32 cellular contexts compared by ENCODE assay signal in genomic region chr14:56888274-56888673, GRCh38.
"Had no signal": no experiment of that assay in that cellular context is flagged by ENCODE, and none has a peak within 500 bp of the region (broad histone marks: within the 10 kb centered on the region; RNA-seq: fewer than 3 reads in every experiment).

No MANE protein-coding gene starts in this region.

- DNase-seq: activated CD4-positive, alpha-beta memory T cell treated with anti-CD3 and anti-CD28 coated beads for 36 hours; activated CD4-positive, alpha-beta T cell treated with anti-CD3 and anti-CD28 coated beads, Interleukin-2, amount 10 ng/mL, durations not matched to agents 24 days and 14 days; activated CD4-positive, CD25-positive, alpha-beta regulatory T cell treated with anti-CD3 and anti-CD28 coated beads, Interleukin-2, amount 50 U/mL, for 72 hours; activated CD8-positive, alpha-beta memory T cell treated with anti-CD3 and anti-CD28 coated beads, Interleukin-2, amount 50 U/mL, for 4 hours; activated gamma-delta T cell treated with Interleukin-2 at 50 U/mL for 16 hours; activated naive CD8-positive, alpha-beta T cell treated with anti-CD3 and anti-CD28 coated beads, Interleukin-2, amount 50 U/mL, for 24 hours; activated T-cell treated with anti-CD3 and anti-CD28 coated beads, Interleukin-2, amount 50 U/mL, for 1 hour; amygdala; dermis blood vessel endothelial cell; effector memory CD8-positive, alpha-beta T cell; erythroblast; gastrocnemius medialis; glutamatergic neuron; islet precursor cell; left cardiac atrium; left ventricle myocardium superior; nephron progenitor cell; nucleus accumbens; pancreas; stimulated activated CD4-positive, alpha-beta T cell treated with anti-CD3 and anti-CD28 coated beads, Interleukin-15, amount 100 ng/mL, for 24 hours; stimulated activated CD4-positive, alpha-beta T cell treated with anti-CD3 and anti-CD28 coated beads, Interleukin-2, amount 100 ng/mL, for 24 hours; stimulated activated naive CD4-positive, alpha-beta T cell; T-helper 1 cell; tibial artery; upper lobe of right lung had no signal

- H3K9me3 Mint-ChIP-seq: activated CD4-positive, alpha-beta memory T cell treated with anti-CD3 and anti-CD28 coated beads for 36 hours; activated CD4-positive, alpha-beta T cell treated with anti-CD3 and anti-CD28 coated beads, Interleukin-2, amount 10 ng/mL, durations not matched to agents 24 days and 14 days; activated naive CD4-positive, alpha-beta T cell treated with anti-CD3 and anti-CD28 coated beads, Interleukin-2, amount 50 U/mL, for 24 hours; activated naive CD8-positive, alpha-beta T cell treated with anti-CD3 and anti-CD28 coated beads, Interleukin-2, amount 50 U/mL, for 24 hours; activated T-helper 17 cell treated with anti-CD3 and anti-CD28 coated beads, Interleukin-2, amount 50 U/mL, for 72 hours; effector memory CD8-positive, alpha-beta T cell had no signal

- H3K27ac ChIP-seq: gastrocnemius medialis, pancreas, prostate gland, right atrium auricular region, suprapubic skin, tibial artery, upper lobe of right lung, VCaP had no signal

- H3K4me3 Mint-ChIP-seq: activated CD4-positive, alpha-beta memory T cell treated with anti-CD3 and anti-CD28 coated beads for 36 hours; activated CD4-positive, alpha-beta T cell treated with anti-CD3 and anti-CD28 coated beads, Interleukin-2, amount 10 ng/mL, durations not matched to agents 24 days and 14 days; activated naive CD4-positive, alpha-beta T cell treated with anti-CD3 and anti-CD28 coated beads, Interleukin-2, amount 50 U/mL, for 24 hours; activated naive CD8-positive, alpha-beta T cell treated with anti-CD3 and anti-CD28 coated beads, Interleukin-2, amount 50 U/mL, for 24 hours; activated T-helper 17 cell treated with anti-CD3 and anti-CD28 coated beads, Interleukin-2, amount 50 U/mL, for 72 hours; effector memory CD8-positive, alpha-beta T cell; nephron progenitor cell had no signal

- H3K9me3 ChIP-seq: gastrocnemius medialis, pancreas, prostate gland, right atrium auricular region, suprapubic skin, tibial artery, upper lobe of right lung had no signal

- ATAC-seq: activated naive CD8-positive, alpha-beta T cell treated with anti-CD3 and anti-CD28 coated beads, Interleukin-2, amount 50 U/mL, for 24 hours; activated T-helper 17 cell treated with anti-CD3 and anti-CD28 coated beads, Interleukin-2, amount 50 U/mL, for 72 hours; effector memory CD8-positive, alpha-beta T cell; gastrocnemius medialis; left cardiac atrium; left ventricle myocardium superior; pancreas; upper lobe of right lung had no signal

- H3K36me3 ChIP-seq: gastrocnemius medialis, pancreas, prostate gland, right atrium auricular region, suprapubic skin, tibial artery, upper lobe of right lung had no signal

- H3K4me1 Mint-ChIP-seq: activated CD4-positive, alpha-beta T cell treated with anti-CD3 and anti-CD28 coated beads, Interleukin-2, amount 10 ng/mL, durations not matched to agents 24 days and 14 days; activated naive CD4-positive, alpha-beta T cell treated with anti-CD3 and anti-CD28 coated beads, Interleukin-2, amount 50 U/mL, for 24 hours; activated naive CD8-positive, alpha-beta T cell treated with anti-CD3 and anti-CD28 coated beads, Interleukin-2, amount 50 U/mL, for 24 hours; activated T-helper 17 cell treated with anti-CD3 and anti-CD28 coated beads, Interleukin-2, amount 50 U/mL, for 72 hours had no signal

- H3K36me3 Mint-ChIP-seq: activated CD4-positive, alpha-beta memory T cell treated with anti-CD3 and anti-CD28 coated beads for 36 hours; activated naive CD4-positive, alpha-beta T cell treated with anti-CD3 and anti-CD28 coated beads, Interleukin-2, amount 50 U/mL, for 24 hours had no signal

- H3K4me3 ChIP-seq: gastrocnemius medialis, pancreas, prostate gland, right atrium auricular region, smooth muscle cell, suprapubic skin, tibial artery, upper lobe of right lung had no signal

- H3K4me1 ChIP-seq: gastrocnemius medialis, pancreas, prostate gland, right atrium auricular region, suprapubic skin, tibial artery, upper lobe of right lung had no signal

- H3K27ac Mint-ChIP-seq: activated CD4-positive, alpha-beta memory T cell treated with anti-CD3 and anti-CD28 coated beads for 36 hours; activated CD4-positive, alpha-beta T cell treated with anti-CD3 and anti-CD28 coated beads, Interleukin-2, amount 10 ng/mL, durations not matched to agents 24 days and 14 days; activated naive CD4-positive, alpha-beta T cell treated with anti-CD3 and anti-CD28 coated beads, Interleukin-2, amount 50 U/mL, for 24 hours; activated naive CD8-positive, alpha-beta T cell treated with anti-CD3 and anti-CD28 coated beads, Interleukin-2, amount 50 U/mL, for 24 hours; activated T-helper 17 cell treated with anti-CD3 and anti-CD28 coated beads, Interleukin-2, amount 50 U/mL, for 72 hours; effector memory CD8-positive, alpha-beta T cell had no signal

- H3K27me3 ChIP-seq: right atrium auricular region, suprapubic skin, tibial artery had no signal
